ENCODE assay signal across 26 cellular contexts in genomic region chr6:6714498-6715360, GRCh38.
DNase-seq lines count a peak whose midpoint lies in the region; ATAC-seq and TF ChIP-seq lines count a peak whose summit lies in the region.
"Had no signal": no experiment of that assay in that cellular context is flagged by ENCODE, and none has a peak within 500 bp of the region (broad histone marks: within the 10 kb centered on the region; RNA-seq: fewer than 3 reads in every experiment).

No MANE protein-coding gene starts in this region.

- H3K27me3 Mint-ChIP-seq in brain, result peaks cover 5% of the 10 kb centered on the region

- no peak overlapping the region for H3K9ac ChIP-seq in stomach smooth muscle (ENCODE audit: low read length in 2 of 2)

- no peaks in the 10 kb centered on the region for H3K36me3 ChIP-seq in left ventricle myocardium inferior
- no peaks in the 10 kb centered on the region for H3K36me3 ChIP-seq in stomach smooth muscle (ENCODE audit: control insufficient read depth in 2 of 2, insufficient read depth in 2 of 2, low read length in 2 of 2)
- H3K36me3 ChIP-seq: adrenal gland, HAP-1, prostate gland, upper lobe of left lung had no signal

- no peaks in the 10 kb centered on the region for H3K36me3 Mint-ChIP-seq in brain
- H3K36me3 Mint-ChIP-seq: activated CD4-positive, alpha-beta memory T cell treated with anti-CD3 and anti-CD28 coated beads for 36 hours had no signal

- H3K4me3 ChIP-seq in left ventricle myocardium inferior, result no peak overlapping the region
- H3K4me3 ChIP-seq in stomach smooth muscle (ENCODE audit: low read length in 2 of 2), result no peak overlapping the region
- H3K4me3 ChIP-seq: adrenal gland, HAP-1, prostate gland, upper lobe of left lung had no signal

- intact Hi-C loops in left ventricle myocardium inferior (cut with micrococcal nuclease), result no loop called here
- intact Hi-C loops in left cardiac atrium (cut with DNase I), result loop anchor here in 1 of 2 donors (10.0 kb wide), 1 partner anchor 530 kb away; no protein-coding TSS in a partner anchor

- H3K4me3 Mint-ChIP-seq in brain, result no peak overlapping the region
- H3K4me3 Mint-ChIP-seq: activated CD4-positive, alpha-beta memory T cell treated with anti-CD3 and anti-CD28 coated beads for 36 hours; neural crest cell had no signal

- H3K9me3 Mint-ChIP-seq in brain, result peaks cover 0 to 8% (median 0%) of the 10 kb centered on the region in 5 experiments
- H3K9me3 Mint-ChIP-seq: activated CD4-positive, alpha-beta memory T cell treated with anti-CD3 and anti-CD28 coated beads for 36 hours; neural crest cell had no signal

- peak overlapping the region in 3 of 5 experiments; percentile 49 to 92 (median 52) for H3K27ac Mint-ChIP-seq in brain
- H3K27ac Mint-ChIP-seq: activated CD4-positive, alpha-beta memory T cell treated with anti-CD3 and anti-CD28 coated beads for 36 hours had no signal

- no peaks in the 10 kb centered on the region for H3K27me3 ChIP-seq in left ventricle myocardium inferior (ENCODE audit: low read depth)
- no peaks in the 10 kb centered on the region for H3K27me3 ChIP-seq in stomach smooth muscle (ENCODE audit: control insufficient read depth in 1 of 2, insufficient read depth in 2 of 2, low read length in 2 of 2)
- H3K27me3 ChIP-seq: adrenal gland, upper lobe of left lung had no signal

- TF ChIP-seq CTCF in left ventricle myocardium inferior (IDR thresholded peaks at IDR 0.05; ENCODE audit: borderline replicate concordance) (no peak), brain (conservative IDR thresholded peaks at IDR 0.05) (no peak)

- no peak for ATAC-seq in left cardiac atrium
- no peak for ATAC-seq in HG03442 (IDR thresholded peaks at IDR 0.05; ENCODE audit: unreplicated experiment)
- ATAC-seq: stimulated activated naive CD8-positive, alpha-beta T cell treated with anti-CD3 and anti-CD28 coated beads, Interleukin-15, Interleukin-2, amounts not matched to agents 100 U/mL and 50 U/mL, for 24 hours had no signal

- H3K27ac ChIP-seq in left ventricle myocardium inferior (replicated peaks) (peak overlapping the region; percentile 27), stomach smooth muscle (ENCODE audit: low read length) (peak overlapping the region; percentile 60)
- H3K27ac ChIP-seq: adrenal gland, prostate gland had no signal

- H3K4me1 ChIP-seq in left ventricle myocardium inferior, result peaks cover 51% of the 10 kb centered on the region
- H3K4me1 ChIP-seq in stomach smooth muscle (ENCODE audit: control insufficient read depth, insufficient read depth, low read length), result peaks cover 31% of the 10 kb centered on the region
- H3K4me1 ChIP-seq: HAP-1, prostate gland had no signal

- peaks cover 43% of the 10 kb centered on the region for H3K4me1 Mint-ChIP-seq in brain

- DNase-seq in left ventricle myocardium inferior (no peak), left cardiac atrium (no peak), myocyte (ENCODE audit: low read depth) (peak; percentile 88), GF-D8 (lab: John Stamatoyannopoulos, UW) (no peak), NOMO-1 (lab: John Stamatoyannopoulos, UW; ENCODE audit: unreplicated experiment in 2 of 2) (no peak)
- DNase-seq: 8988T; activated CD4-positive, alpha-beta memory T cell treated with anti-CD3 and anti-CD28 coated beads for 36 hours; activated effector memory CD4-positive, alpha-beta T cell treated with anti-CD3 and anti-CD28 coated beads, Interleukin-2, amount 50 U/mL, for 16 hours; activated T-cell treated with anti-CD3 and anti-CD28 coated beads for 4 hours; cortex of kidney; head of caudate nucleus; KBM-7; midbrain; NCI-H2171; NCI-H526; stimulated activated CD4-positive, alpha-beta T cell treated with anti-CD3 and anti-CD28 coated beads, Interleukin-4, amount 100 ng/mL, for 1 hour; stimulated activated naive CD8-positive, alpha-beta T cell treated with anti-CD3 and anti-CD28 coated beads, Interleukin-15, Interleukin-2, amounts not matched to agents 100 U/mL and 50 U/mL, for 24 hours; T1000; upper lobe of left lung had no signal

- H3K9me3 ChIP-seq in left ventricle myocardium inferior (replicated peaks) (no peaks in the 10 kb centered on the region), stomach smooth muscle (ENCODE audit: control insufficient read depth in 2 of 2, low read length in 2 of 2) (no peaks in the 10 kb centered on the region)
- H3K9me3 ChIP-seq: adrenal gland, HAP-1, prostate gland, upper lobe of left lung had no signal
